1 cellular context compared by ENCODE assay signal in genomic region chr1:28172690-28173150, GRCh38.
TF ChIP-seq lines count a peak whose summit lies in the region.

No MANE protein-coding gene starts in this region.

TF ChIP-seq in HEK293, 187 proteins besides CTCF, POLR2A, EP300 and RAD21 (continued from another document):
- TF ChIP-seq ZSCAN4 (tag by site-specific recombination; IDR thresholded peaks at IDR 0.05) (no peak), ZNF274 (IDR thresholded peaks at IDR 0.05; ENCODE audit: low read length) (no peak), ZNF274 (tag by site-specific recombination; IDR thresholded peaks at IDR 0.05; ENCODE audit: borderline replicate concordance) (no peak), ZBTB20 (tag by site-specific recombination; IDR thresholded peaks at IDR 0.05) (no peak), ZBTB10 (tag by site-specific recombination; IDR thresholded peaks at IDR 0.05) (no peak), ZNF600 (tag by site-specific recombination; IDR thresholded peaks at IDR 0.05) (no peak; the same call in 1 of the 2 replicates), SETDB1 (IDR thresholded peaks at IDR 0.05; ENCODE audit: insufficient read length, low read length) (no peak), GLI2 (tag by site-specific recombination; IDR thresholded peaks at IDR 0.05; ENCODE audit: borderline replicate concordance, low read depth) (no peak), IKZF3 (tag by site-specific recombination; IDR thresholded peaks at IDR 0.05) (peak; percentile 23; the same call in 1 of the 2 replicates), ZNF530 (tag by site-specific recombination; IDR thresholded peaks at IDR 0.05; ENCODE audit: low read depth) (no peak), TRIM28 (IDR thresholded peaks at IDR 0.05; ENCODE audit: borderline replicate concordance, low read length) (no peak), ZNF624 (tag by site-specific recombination; IDR thresholded peaks at IDR 0.05) (no peak), MYNN (tag by site-specific recombination; IDR thresholded peaks at IDR 0.05; ENCODE audit: borderline replicate concordance) (no peak), PRDM4 (tag by site-specific recombination; IDR thresholded peaks at IDR 0.05) (peak; percentile 44; the same call in 1 of the 2 replicates), ZNF175 (tag by site-specific recombination; IDR thresholded peaks at IDR 0.05) (no peak), KLF8 (tag by site-specific recombination; IDR thresholded peaks at IDR 0.05) (no peak), PRDM6 (tag by site-specific recombination; IDR thresholded peaks at IDR 0.05) (no peak; the same call in 1 of the 2 replicates), TCF7L2 (IDR thresholded peaks at IDR 0.05; ENCODE audit: borderline replicate concordance, low read depth, low read length) (no peak), ZNF501 (tag by site-specific recombination; IDR thresholded peaks at IDR 0.05) (no peak), ZFHX2 (tag by site-specific recombination; conservative IDR thresholded peaks at IDR 0.05) (no peak), GLI4 (tag by site-specific recombination; IDR thresholded peaks at IDR 0.05) (no peak), YY1 (tag by site-specific recombination; IDR thresholded peaks at IDR 0.05) (no peak), HOXC10 (CRISPR knock-in tag; IDR thresholded peaks at IDR 0.05) (no peak), ELK4 (IDR thresholded peaks at IDR 0.05; ENCODE audit: borderline replicate concordance, low read depth, low read length) (no peak), KLF9 (tag by site-specific recombination; IDR thresholded peaks at IDR 0.05; ENCODE audit: low read depth) (no peak), PRDM10 (tag by site-specific recombination; IDR thresholded peaks at IDR 0.05) (0 out of 2 replicates have a peak, but pooled peaks have one; percentile 20), ZNF280D (tag by site-specific recombination; IDR thresholded peaks at IDR 0.05) (no peak), ZNF16 (tag by site-specific recombination; IDR thresholded peaks at IDR 0.05; ENCODE audit: low read depth) (no peak), ZBTB7A (tag by site-specific recombination; IDR thresholded peaks at IDR 0.05; ENCODE audit: low read depth) (no peak), INSM2 (tag by site-specific recombination; IDR thresholded peaks at IDR 0.05) (no peak), ZNF24 (tag by site-specific recombination; IDR thresholded peaks at IDR 0.05) (no peak), ZNF645 (tag by site-specific recombination; IDR thresholded peaks at IDR 0.05) (no peak), SCRT2 (tag by site-specific recombination; IDR thresholded peaks at IDR 0.05) (no peak), ZNF133 (tag by site-specific recombination; IDR thresholded peaks at IDR 0.05) (no peak), ZNF202 (tag by site-specific recombination; IDR thresholded peaks at IDR 0.05; ENCODE audit: borderline replicate concordance) (no peak), ZNF140 (tag by site-specific recombination; IDR thresholded peaks at IDR 0.05) (no peak), ZNF26 (tag by site-specific recombination; IDR thresholded peaks at IDR 0.05) (no peak)
